ENCODE assay signal across 10 cellular contexts in the genomic region with DNA sequence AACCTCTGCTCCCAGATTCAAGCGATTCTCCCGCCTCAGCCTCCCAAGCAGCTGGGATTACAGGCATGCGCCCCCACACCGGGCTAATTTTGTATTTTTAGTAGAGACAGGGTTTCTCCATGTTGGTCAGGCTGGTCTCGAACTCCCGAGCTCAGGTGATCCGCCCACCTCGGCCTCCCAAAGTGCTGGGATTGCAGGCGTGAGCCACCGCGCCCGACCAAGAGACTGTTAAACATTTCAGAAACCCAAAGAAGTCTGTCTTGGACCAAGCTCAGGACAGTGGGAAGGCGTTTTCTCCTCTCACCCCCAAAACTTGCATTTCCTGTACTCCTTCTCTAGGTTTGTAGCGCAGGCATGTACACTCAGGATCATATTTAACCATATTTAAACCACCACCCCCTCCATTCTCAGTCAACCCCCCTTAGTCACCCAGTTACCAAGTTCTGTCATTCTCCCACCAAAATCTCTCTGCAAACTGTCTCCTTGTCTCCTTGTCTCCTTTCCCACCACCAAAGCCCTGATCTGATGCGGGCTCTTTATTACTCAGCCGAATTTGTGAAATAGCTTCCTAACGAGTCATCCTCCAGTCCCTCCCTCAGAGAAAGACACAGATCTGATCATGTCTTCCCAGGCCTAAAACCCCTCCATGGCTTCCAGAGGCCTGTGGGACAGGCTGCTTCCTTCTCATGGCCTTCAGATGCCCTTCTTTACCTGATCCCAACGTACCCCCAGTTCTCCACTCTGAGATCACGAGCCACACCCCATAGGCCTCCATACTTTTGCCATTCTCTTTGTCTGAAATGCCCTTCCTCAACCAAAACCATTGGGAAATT. TPM values are rescaled to one million over a fixed set of nuclear protein-coding genes. Genes with fewer than 3 reads are reported as not detected.
A peak's percentile ranks its signal among the peaks of the same experiment; 100 is the strongest.
DNase-seq lines count a peak whose midpoint lies in the region; ATAC-seq and TF ChIP-seq lines count a peak whose summit lies in the region.
"Had no signal": no experiment of that assay in that cellular context is flagged by ENCODE, and none has a peak within 500 bp of the region (broad histone marks: within the 10 kb centered on the region; RNA-seq: fewer than 3 reads in every experiment).

No MANE protein-coding gene starts in this region.

- H3K9me3 Mint-ChIP-seq in CD8-positive, alpha-beta T cell: no peaks in the 10 kb centered on the region
- H3K9me3 Mint-ChIP-seq: effector memory CD8-positive, alpha-beta T cell had no signal

- ATAC-seq in GM18870 (IDR thresholded peaks at IDR 0.05; ENCODE audit: unreplicated experiment): no peak
- no peak for ATAC-seq in GM21619 (IDR thresholded peaks at IDR 0.05; ENCODE audit: unreplicated experiment)
- no peak for ATAC-seq in CD8-positive, alpha-beta T cell
- no peak for ATAC-seq in GM18502 (IDR thresholded peaks at IDR 0.05; ENCODE audit: poor library complexity, unreplicated experiment)
- ATAC-seq: effector memory CD8-positive, alpha-beta T cell had no signal

- intact Hi-C loops in CD8-positive, alpha-beta T cell (cut with DNase I, micrococcal nuclease): no loop called here

- H3K27ac Mint-ChIP-seq in CD8-positive, alpha-beta T cell: no peak overlapping the region
- H3K27ac Mint-ChIP-seq: effector memory CD8-positive, alpha-beta T cell had no signal

- no peak overlapping the region for H3K4me3 ChIP-seq in HUES48 (ENCODE audit: low read depth, low read length)
- H3K4me3 ChIP-seq in CD8-positive, alpha-beta T cell (ENCODE audit: low read depth, low read length): no peak overlapping the region

- H3K27me3 ChIP-seq in HUES48 (ENCODE audit: control insufficient read depth, insufficient read depth, low read length): no peaks in the 10 kb centered on the region
- no peaks in the 10 kb centered on the region for H3K27me3 ChIP-seq in CD8-positive, alpha-beta T cell (ENCODE audit: insufficient read depth, low read length)

- POLR2A ChIA-PET in CD8-positive, alpha-beta T cell (lab: Charles Lee): no interaction called here

- no peak for TF ChIP-seq CTCF in AG09319 (IDR thresholded peaks at IDR 0.05; ENCODE audit: low read depth, low read length)
- no peak for TF ChIP-seq CTCF in CD8-positive, alpha-beta T cell (IDR thresholded peaks at IDR 0.05)

- peaks cover 21% of the 10 kb centered on the region for H3K4me1 ChIP-seq in HUES48 (ENCODE audit: control insufficient read depth, insufficient read depth, low read length)
- peaks cover 2% of the 10 kb centered on the region for H3K4me1 ChIP-seq in CD8-positive, alpha-beta T cell (ENCODE audit: insufficient read depth, low read length)

- H3K4me1 Mint-ChIP-seq in CD8-positive, alpha-beta T cell (ENCODE audit: low read depth): peaks cover 5% of the 10 kb centered on the region

- H3K4me3 Mint-ChIP-seq in CD8-positive, alpha-beta T cell: no peak overlapping the region
- H3K4me3 Mint-ChIP-seq: effector memory CD8-positive, alpha-beta T cell had no signal

- H3K27me3 Mint-ChIP-seq in CD8-positive, alpha-beta T cell (ENCODE audit: low read depth): peaks cover 9% of the 10 kb centered on the region

- peak; percentile 59 for DNase-seq in AG09319 (ENCODE audit: extremely low read depth, low read depth)
- DNase-seq in astrocyte of the hippocampus (ENCODE audit: low read depth, low spot score): peak; percentile 91
- peak; percentile 86 for DNase-seq in kidney glomerular epithelial cell (lab: John Stamatoyannopoulos, UW)
- DNase-seq in CD8-positive, alpha-beta T cell: no peak
- DNase-seq: effector memory CD8-positive, alpha-beta T cell had no signal

- no peaks in the 10 kb centered on the region for H3K9me3 ChIP-seq in HUES48 (ENCODE audit: control insufficient read depth, insufficient read depth, low read length)
- no peaks in the 10 kb centered on the region for H3K9me3 ChIP-seq in CD8-positive, alpha-beta T cell (ENCODE audit: low read length)

- H3K36me3 Mint-ChIP-seq in CD8-positive, alpha-beta T cell: no peaks in the 10 kb centered on the region

- CTCF ChIA-PET in CD8-positive, alpha-beta T cell (lab: Charles Lee): interaction anchor here (1.0 kb wide), 1 partner anchor 67 kb away, joined by 3 read pairs; no protein-coding TSS in a partner anchor

- peak overlapping the region; percentile 46; the same call in 1 of the 2 replicates for H3K9ac ChIP-seq in HUES48 (ENCODE audit: low read depth, low read length)
- H3K9ac ChIP-seq: parathyroid adenoma had no signal

- H3K27ac ChIP-seq in HUES48 (ENCODE audit: low read depth, low read length): peak overlapping the region; percentile 89
- no peak overlapping the region for H3K27ac ChIP-seq in CD8-positive, alpha-beta T cell (ENCODE audit: low read depth, low read length)
- H3K27ac ChIP-seq: parathyroid adenoma had no signal

- H3K36me3 ChIP-seq in HUES48 (ENCODE audit: control insufficient read depth, insufficient read depth, low read length): no peaks in the 10 kb centered on the region
- no peaks in the 10 kb centered on the region for H3K36me3 ChIP-seq in CD8-positive, alpha-beta T cell (ENCODE audit: insufficient read depth, low read length)

RNA-seq across cellular contexts. Expression of gene CREB3L1, which starts 29.0 kb away (rescaled TPM):
- not detected for total RNA-seq in CD8-positive, alpha-beta T cell

Comparison
In these comparisons a context has a peak if more than half of its experiments do, and no peak if none do; other contexts are left out.
1. DNase-seq: peak in AG09319 (single experiment), astrocyte of the hippocampus (single experiment) and kidney glomerular epithelial cell (single experiment); none in CD8-positive, alpha-beta T cell (0 of 7).